ENCODE assay signal across 28 cellular contexts in genomic region chr17:80268427-80268826, GRCh38.
"Had no signal": no experiment of that assay in that cellular context is flagged by ENCODE, and none has a peak within 500 bp of the region (broad histone marks: within the 10 kb centered on the region; RNA-seq: fewer than 3 reads in every experiment).

No MANE protein-coding gene starts in this region.

- H3K9me3 Mint-ChIP-seq: dendritic cell treated with granulocyte-macrophage colony-stimulating factor and Interleukin-4, amounts not matched to agents 40 ng/mL and 50 ng/mL, for 4 days; effector memory CD8-positive, alpha-beta T cell; naive B cell had no signal

- H3K27ac ChIP-seq: colonic mucosa, epithelial cell of prostate, esophagus squamous epithelium, gastrocnemius medialis, heart right ventricle, left lung, lower lobe of right lung had no signal

- H3K27me3 ChIP-seq: colonic mucosa, esophagus squamous epithelium, gastrocnemius medialis, heart right ventricle, left lung had no signal

- H3K4me3 ChIP-seq: colonic mucosa, esophagus squamous epithelium, gastrocnemius medialis, heart right ventricle, left lung, lower lobe of right lung, mucosa of descending colon had no signal

- H3K27ac Mint-ChIP-seq: dendritic cell treated with granulocyte-macrophage colony-stimulating factor and Interleukin-4, amounts not matched to agents 40 ng/mL and 50 ng/mL, for 4 days; effector memory CD8-positive, alpha-beta T cell; endodermal cell; mesothelial cell of epicardium had no signal

- H3K4me1 ChIP-seq: colonic mucosa had no signal

- H3K9me3 ChIP-seq: colonic mucosa, esophagus squamous epithelium, gastrocnemius medialis, heart right ventricle, left lung, lower lobe of right lung, mucosa of descending colon had no signal

- H3K4me3 Mint-ChIP-seq: dendritic cell treated with granulocyte-macrophage colony-stimulating factor and Interleukin-4, amounts not matched to agents 40 ng/mL and 50 ng/mL, for 4 days; effector memory CD8-positive, alpha-beta T cell; endodermal cell; mesothelial cell of epicardium; naive B cell had no signal

- ATAC-seq: effector memory CD8-positive, alpha-beta T cell; esophagus mucosa; gastrocnemius medialis; heart right ventricle; left cardiac atrium; left lung; left ventricle myocardium superior; lower lobe of right lung; mucosa of descending colon had no signal

- DNase-seq: colonic mucosa; cortex of kidney; effector CD8-positive, alpha-beta T cell; effector memory CD8-positive, alpha-beta T cell; endodermal cell; erythroblast; esophagus squamous epithelium; foreskin fibroblast; foreskin melanocyte; gastrocnemius medialis; glutamatergic neuron; head of caudate nucleus; heart right ventricle; hippocampal formation; left cardiac atrium; left lung; left ventricle myocardium superior; lower lobe of right lung; mesenchymal stem cell; mucosa of descending colon; naive B cell had no signal

- H3K4me1 Mint-ChIP-seq: mesothelial cell of epicardium had no signal

- H3K27me3 Mint-ChIP-seq: dendritic cell treated with granulocyte-macrophage colony-stimulating factor and Interleukin-4, amounts not matched to agents 40 ng/mL and 50 ng/mL, for 4 days; effector memory CD8-positive, alpha-beta T cell; naive B cell had no signal

- H3K36me3 Mint-ChIP-seq: naive B cell had no signal

- FAIRE-seq: endometrium, islet of Langerhans, keratinocyte had no signal
